ENCODE assay signal across 8 cellular contexts in genomic region chr3:196462680-196463477, GRCh38. TPM values are rescaled to one million over a fixed set of nuclear protein-coding genes. Genes with fewer than 3 reads are reported as not detected.
"Had no signal": no experiment of that assay in that cellular context is flagged by ENCODE, and none has a peak within 500 bp of the region (broad histone marks: within the 10 kb centered on the region; RNA-seq: fewer than 3 reads in every experiment).

No MANE protein-coding gene starts in this region.

RNA-seq across cellular contexts. Expression of gene SMCO1, which starts 52.3 kb away (rescaled TPM):
- total RNA-seq: NCI-H460; OCI-LY7; PC-9; RPMI7951; SJCRH30; SK-MEL-5; T-cell; T-helper 1 cell treated with Interleukin-12 subunit alpha and Interleukin-12 subunit beta and Interleukin-4 antibody, amounts not matched to agents 30 ng/mL and 1 ng/mL, for 36 hours had no signal
